ENCODE assay signal across 1 cellular context in genomic region chr4:189185810-189186432, GRCh38.
A peak's percentile ranks its signal among the peaks of the same experiment; 100 is the strongest.
TF ChIP-seq lines count a peak whose summit lies in the region.

No MANE protein-coding gene starts in this region.

TF ChIP-seq in WTC11, 78 proteins besides CTCF, POLR2A, EP300 and RAD21 (continued from another document):
- peak; percentile 54 for TF ChIP-seq USF2 (CRISPR knock-in tag; IDR thresholded peaks at IDR 0.05)
- no peak for TF ChIP-seq ELF4 (CRISPR knock-in tag; IDR thresholded peaks at IDR 0.05; ENCODE audit: low read depth)
- TF ChIP-seq CREM (CRISPR knock-in tag; IDR thresholded peaks at IDR 0.05) = no peak
- peak; percentile 57; the same call in 1 of the 2 replicates for TF ChIP-seq TEAD1 (CRISPR knock-in tag; IDR thresholded peaks at IDR 0.05)
